8 cellular contexts compared by ENCODE assay signal in the genomic region with DNA sequence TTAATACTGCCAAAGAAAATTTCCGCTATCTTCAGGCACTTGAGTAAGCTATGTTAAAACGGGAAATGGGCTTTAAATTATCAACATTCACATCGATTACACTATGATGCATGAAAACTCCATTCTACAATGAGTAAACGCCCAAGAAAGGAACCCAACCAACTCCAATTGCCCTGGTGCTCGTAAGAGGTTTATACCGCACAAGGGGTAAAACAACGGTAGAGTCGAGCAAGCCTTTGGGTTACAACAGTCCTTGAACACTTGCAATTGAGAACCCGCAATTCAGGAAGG. TPM values are rescaled to one million over a fixed set of nuclear protein-coding genes. Genes with fewer than 3 reads are reported as not detected.
A peak's percentile ranks its signal among the peaks of the same experiment; 100 is the strongest.
DNase-seq lines count a peak whose midpoint lies in the region; ATAC-seq and TF ChIP-seq lines count a peak whose summit lies in the region.

No MANE protein-coding gene starts in this region.

- peak overlapping the region; percentile 75 for H3K4me3 Mint-ChIP-seq in Calu3 (ENCODE audit: low read depth, unreplicated experiment)
- peak overlapping the region; percentile 98 for H3K4me3 Mint-ChIP-seq in activated T-helper 1 cell treated with anti-CD3 and anti-CD28 coated beads, Interleukin-12 subunit alpha, Interleukin-12 subunit beta, Interleukin-2, Interleukin-4 antibody, amounts not matched to agents 30 ng/mL and 10 ng/mL and 1 ng/mL, durations not matched to agents 14 hours and 24 hours and 36 hours

- peak overlapping the region; percentile 63 for H3K27ac Mint-ChIP-seq in Calu3 (ENCODE audit: unreplicated experiment)
- peak overlapping the region; percentile 95 for H3K27ac Mint-ChIP-seq in activated T-helper 1 cell treated with anti-CD3 and anti-CD28 coated beads, Interleukin-12 subunit alpha, Interleukin-12 subunit beta, Interleukin-2, Interleukin-4 antibody, amounts not matched to agents 30 ng/mL and 10 ng/mL and 1 ng/mL, durations not matched to agents 14 hours and 24 hours and 36 hours

- H3K9me3 ChIP-seq in skeletal muscle tissue (ENCODE audit: control insufficient read depth in 3 of 3, low read length in 3 of 3), result no peaks in the 10 kb centered on the region

- peaks cover 31% of the 10 kb centered on the region for H3K36me3 Mint-ChIP-seq in Calu3 (ENCODE audit: insufficient read depth, unreplicated experiment)
- peaks cover 3% of the 10 kb centered on the region for H3K36me3 Mint-ChIP-seq in activated T-helper 1 cell treated with anti-CD3 and anti-CD28 coated beads, Interleukin-12 subunit alpha, Interleukin-12 subunit beta, Interleukin-2, Interleukin-4 antibody, amounts not matched to agents 30 ng/mL and 10 ng/mL and 1 ng/mL, durations not matched to agents 14 hours and 24 hours and 36 hours (ENCODE audit: low read depth)

- no peaks in the 10 kb centered on the region for H3K36me3 ChIP-seq in skeletal muscle tissue (ENCODE audit: control insufficient read depth in 3 of 3, insufficient read depth in 3 of 3, low read length in 3 of 3)

- peak overlapping the region; percentile 85 to 93 (median 89) for H3K9ac ChIP-seq in skeletal muscle tissue (ENCODE audit: low read depth in 1 of 3, low read length in 3 of 3)

- peaks cover 11% of the 10 kb centered on the region for H3K4me1 Mint-ChIP-seq in Calu3 (ENCODE audit: low read depth, unreplicated experiment)
- H3K4me1 Mint-ChIP-seq in activated T-helper 1 cell treated with anti-CD3 and anti-CD28 coated beads, Interleukin-12 subunit alpha, Interleukin-12 subunit beta, Interleukin-2, Interleukin-4 antibody, amounts not matched to agents 30 ng/mL and 10 ng/mL and 1 ng/mL, durations not matched to agents 14 hours and 24 hours and 36 hours (ENCODE audit: low read depth), result peaks cover 37% of the 10 kb centered on the region

- peaks cover 9% of the 10 kb centered on the region for H3K27me3 Mint-ChIP-seq in Calu3 (ENCODE audit: unreplicated experiment)
- H3K27me3 Mint-ChIP-seq in activated T-helper 1 cell treated with anti-CD3 and anti-CD28 coated beads, Interleukin-12 subunit alpha, Interleukin-12 subunit beta, Interleukin-2, Interleukin-4 antibody, amounts not matched to agents 30 ng/mL and 10 ng/mL and 1 ng/mL, durations not matched to agents 14 hours and 24 hours and 36 hours (ENCODE audit: insufficient read depth), result peaks cover 7% of the 10 kb centered on the region

- no peak for DNase-seq in Calu3
- DNase-seq in HL-60 (ENCODE audit: low read depth in 1 of 2, low spot score in 1 of 2), result peak; percentile 90 to 94
- no peak for DNase-seq in activated T-helper 1 cell treated with anti-CD3 and anti-CD28 coated beads, Interleukin-12 subunit alpha, Interleukin-12 subunit beta, Interleukin-2, Interleukin-4 antibody, amounts not matched to agents 30 ng/mL and 10 ng/mL and 1 ng/mL, durations not matched to agents 14 hours and 24 hours and 36 hours (ENCODE audit: low spot score)
- peak; percentile 19 for DNase-seq in hepatic stellate cell (ENCODE audit: low spot score)
- DNase-seq in kidney glomerular epithelial cell (lab: John Stamatoyannopoulos, UW), result no peak
- DNase-seq in NCI-H187 (lab: John Stamatoyannopoulos, UW), result no peak

- H3K9me3 Mint-ChIP-seq in Calu3 (ENCODE audit: low read depth, unreplicated experiment), result no peaks in the 10 kb centered on the region
- no peaks in the 10 kb centered on the region for H3K9me3 Mint-ChIP-seq in activated T-helper 1 cell treated with anti-CD3 and anti-CD28 coated beads, Interleukin-12 subunit alpha, Interleukin-12 subunit beta, Interleukin-2, Interleukin-4 antibody, amounts not matched to agents 30 ng/mL and 10 ng/mL and 1 ng/mL, durations not matched to agents 14 hours and 24 hours and 36 hours

- no peak for ATAC-seq in HG03457 (IDR thresholded peaks at IDR 0.05; ENCODE audit: unreplicated experiment)

- H3K27me3 ChIP-seq in HL-60 (ENCODE audit: insufficient read depth, poor library complexity, severe bottlenecking), result no peaks in the 10 kb centered on the region
- no peaks in the 10 kb centered on the region for H3K27me3 ChIP-seq in skeletal muscle tissue (ENCODE audit: control insufficient read depth in 3 of 3, insufficient read depth in 3 of 3, low read length in 3 of 3)

- intact Hi-C loops in Calu3 (cut with micrococcal nuclease; ENCODE audit: unreplicated experiment), result no loop called here
- intact Hi-C loops in activated T-helper 1 cell treated with anti-CD3 and anti-CD28 coated beads, Interleukin-12 subunit alpha, Interleukin-12 subunit beta, Interleukin-2, Interleukin-4 antibody, amounts not matched to agents 30 ng/mL and 10 ng/mL and 1 ng/mL, durations not matched to agents 14 hours and 24 hours and 36 hours (cut with micrococcal nuclease), result loop anchor here (1.0 to 5.0 kb wide), 3 partner anchors 14 to 1207 kb away; a partner anchor contains a TSS

- H3K4me3 ChIP-seq in HL-60 (replicated peaks; ENCODE audit: insufficient read depth, low read length) (peak overlapping the region; percentile 86), skeletal muscle tissue (ENCODE audit: low read length in 3 of 3) (peak overlapping the region; percentile 84 to 94 (median 85))

- CTCF ChIA-PET in Calu3 (lab: Charles Lee), result no interaction called here

- peaks cover 0 to 13% (median 13%) of the 10 kb centered on the region in 3 donors for H3K4me1 ChIP-seq in skeletal muscle tissue (ENCODE audit: control insufficient read depth in 3 of 3, insufficient read depth in 3 of 3, low read length in 3 of 3)

- BruUV-seq in Calu3 (replicated peaks; lab: Mats Ljungman, UMichigan), result no TSS peak

- H3K27ac ChIP-seq in HL-60 (replicated peaks) (peak overlapping the region; percentile 96), skeletal muscle tissue (ENCODE audit: low read depth, low read length) (peak overlapping the region; percentile 87)

- no peak for TF ChIP-seq CTCF in Calu3 (IDR thresholded peaks at IDR 0.05; ENCODE audit: unreplicated experiment)
- TF ChIP-seq CTCF in HL-60 (IDR thresholded peaks at IDR 0.05; ENCODE audit: insufficient read depth, low read length), result no peak

RNA-seq across cellular contexts. Expression of a gene that starts 1.0 kb away (rescaled TPM):
- total RNA-seq in Calu3 (2022), result 12.5 and 14.0 TPM in 2 replicates
- total RNA-seq in activated T-helper 1 cell treated with anti-CD3 and anti-CD28 coated beads, Interleukin-12 subunit alpha, Interleukin-12 subunit beta, Interleukin-2, Interleukin-4 antibody, amounts not matched to agents 30 ng/mL and 10 ng/mL and 1 ng/mL, durations not matched to agents 14 hours and 24 hours and 36 hours, result 23.5 and 26.2 TPM in 2 replicates
- total RNA-seq in skeletal muscle tissue, result 37.6 TPM

Comparison
In these comparisons a context has a peak if more than half of its experiments do, and no peak if none do; other contexts are left out.
1. DNase-seq: peak in HL-60 (2 of 2) and hepatic stellate cell (single experiment); none in Calu3 (single experiment), activated T-helper 1 cell treated with anti-CD3 and anti-CD28 coated beads, Interleukin-12 subunit alpha, Interleukin-12 subunit beta, Interleukin-2, Interleukin-4 antibody, amounts not matched to agents 30 ng/mL and 10 ng/mL and 1 ng/mL, durations not matched to agents 14 hours and 24 hours and 36 hours (single experiment), kidney glomerular epithelial cell (single experiment) and NCI-H187 (0 of 2).